In genomic region chr16:3188925-3189825, GRCh38 we compare ENCODE assay signal across 1 cellular context.
TF ChIP-seq lines count a peak whose summit lies in the region.

No MANE protein-coding gene starts in this region.

TF ChIP-seq in SK-N-SH, 30 proteins besides CTCF, POLR2A, EP300 and RAD21 (continued from another document):
- TF ChIP-seq USF1 (IDR thresholded peaks at IDR 0.05; ENCODE audit: borderline replicate concordance, low read depth) (no peak), MAX (IDR thresholded peaks at IDR 0.05; ENCODE audit: low read depth) (peak; percentile 73), RXRA (IDR thresholded peaks at IDR 0.05; ENCODE audit: borderline replicate concordance, low read depth) (0 out of 2 replicates have a peak, but pooled peaks have one; percentile 24), ELF1 (IDR thresholded peaks at IDR 0.05) (no peak; the same call in 1 of the 2 replicates), SMC3 (IDR thresholded peaks at IDR 0.05; ENCODE audit: low read depth, low read length) (no peak), USF2 (IDR thresholded peaks at IDR 0.05; ENCODE audit: borderline replicate concordance, low read depth, low read length) (no peak), TCF12 (IDR thresholded peaks at IDR 0.05) (no peak), IRF3 (IDR thresholded peaks at IDR 0.05; ENCODE audit: low read depth, low read length) (no peak), FOSL2 (IDR thresholded peaks at IDR 0.05; ENCODE audit: borderline replicate concordance, low read depth) (peak; percentile 48; the same call in 1 of the 2 replicates), REST (IDR thresholded peaks at IDR 0.05; ENCODE audit: low read depth, low read length) (no peak), GATA2 (CRISPR knock-in tag; IDR thresholded peaks at IDR 0.05) (no peak), RCOR1 (IDR thresholded peaks at IDR 0.05; ENCODE audit: low read length) (no peak), JUND (IDR thresholded peaks at IDR 0.05) (no peak), GABPA (IDR thresholded peaks at IDR 0.05; ENCODE audit: low read depth) (peak; percentile 15; the same call in 1 of the 2 replicates), YY1 (IDR thresholded peaks at IDR 0.05; ENCODE audit: low read depth) (0 out of 2 replicates have a peak, but pooled peaks have one; percentile 36), TEAD4 (IDR thresholded peaks at IDR 0.05; ENCODE audit: borderline replicate concordance, insufficient read depth) (peak; percentile 85; the same call in 1 of the 2 replicates), POLR2AphosphoS5 (IDR thresholded peaks at IDR 0.05; ENCODE audit: low read depth, low read length) (no peak)
